Comparison of ENCODE assay signal across 18 cellular contexts in genomic region chr19:6421075-6422014, GRCh38. TPM values are rescaled to one million over a fixed set of nuclear protein-coding genes. Genes with fewer than 3 reads are reported as not detected.
DNase-seq lines count a peak whose midpoint lies in the region; ATAC-seq and TF ChIP-seq lines count a peak whose summit lies in the region.
"Had no signal": no experiment of that assay in that cellular context is flagged by ENCODE, and none has a peak within 500 bp of the region (broad histone marks: within the 10 kb centered on the region; RNA-seq: fewer than 3 reads in every experiment).

No MANE protein-coding gene starts in this region.

- H3K79me2 ChIP-seq in HCT116 (ENCODE audit: insufficient read depth, low read length), result peaks cover 75% of the 10 kb centered on the region

- DNase-seq in activated CD4-positive, alpha-beta T cell treated with anti-CD3 and anti-CD28 coated beads, Interleukin-2, amount 10 ng/mL, durations not matched to agents 7 days and 5 days, result no peak
- DNase-seq in activated CD4-positive, alpha-beta T cell treated with anti-CD3 and anti-CD28 coated beads, Interleukin-2, amount 50 U/mL, for 48 hours, result no peak
- no peak for DNase-seq in HCT116 (ENCODE audit: low read depth, low spot score)
- DNase-seq in osteocyte (ENCODE audit: extremely low spot score, unreplicated experiment), result no peak
- no peak for DNase-seq in GDM1 (lab: John Stamatoyannopoulos, UW)
- DNase-seq: caudate nucleus; H7; left cardiac atrium; MG63; NCI-H187; NCI-H446; SHP77 treated with DMSO at 0.1 percent for 48 hours; stimulated activated naive CD4-positive, alpha-beta T cell treated with Interleukin-2 at 50 U/mL for 16 hours; upper lobe of left lung had no signal

- no peak overlapping the region for H3K4me3 ChIP-seq in HCT116 (replicated peaks in 1 of 2; ENCODE audit: low read depth in 1 of 2, low read length in 2 of 2)
- H3K4me3 ChIP-seq: MG63, upper lobe of left lung had no signal

- H3K36me3 Mint-ChIP-seq in activated CD4-positive, alpha-beta T cell treated with anti-CD3 and anti-CD28 coated beads, Interleukin-2, amount 10 ng/mL, durations not matched to agents 7 days and 5 days (ENCODE audit: low read depth), result peaks cover 37% of the 10 kb centered on the region
- H3K36me3 Mint-ChIP-seq in dendritic cell treated with granulocyte-macrophage colony-stimulating factor and Interleukin-4, amounts not matched to agents 40 ng/mL and 50 ng/mL, for 4 days (ENCODE audit: low read depth), result peaks cover 73% of the 10 kb centered on the region
- peaks cover 22% of the 10 kb centered on the region for H3K36me3 Mint-ChIP-seq in osteocyte (ENCODE audit: unreplicated experiment)

- H3K9me3 ChIP-seq in HCT116 (ENCODE audit: control insufficient read depth in 1 of 2, insufficient read depth in 1 of 2, low read depth in 1 of 2, low read length in 2 of 2), result no peaks in the 10 kb centered on the region
- H3K9me3 ChIP-seq: upper lobe of left lung had no signal

- POLR2A ChIA-PET in activated CD4-positive, alpha-beta T cell treated with anti-CD3 and anti-CD28 coated beads, Interleukin-2, amount 10 ng/mL, durations not matched to agents 7 days and 5 days (lab: Charles Lee), result interaction anchor here (0.6 kb wide), 1 partner anchor 59 kb away, joined by 3 read pairs; no protein-coding TSS in a partner anchor
- POLR2A ChIA-PET in HCT116 (lab: Charles Lee), result no interaction called here

- no peaks in the 10 kb centered on the region for H3K9me3 Mint-ChIP-seq in activated CD4-positive, alpha-beta T cell treated with anti-CD3 and anti-CD28 coated beads, Interleukin-2, amount 10 ng/mL, durations not matched to agents 7 days and 5 days
- H3K9me3 Mint-ChIP-seq in dendritic cell treated with granulocyte-macrophage colony-stimulating factor and Interleukin-4, amounts not matched to agents 40 ng/mL and 50 ng/mL, for 4 days, result no peaks in the 10 kb centered on the region
- no peaks in the 10 kb centered on the region for H3K9me3 Mint-ChIP-seq in osteocyte (ENCODE audit: unreplicated experiment)

- TF ChIP-seq CTCF in HCT116 (IDR thresholded peaks at IDR 0.05 in 2 of 3, conservative IDR thresholded peaks at IDR 0.05 in 1 of 3; ENCODE audit: borderline replicate concordance in 1 of 3, insufficient read depth in 1 of 3, low read depth in 2 of 3, low read length in 2 of 3), result no peak
- TF ChIP-seq CTCF in osteocyte (IDR thresholded peaks at IDR 0.05), result no peak

- no peaks in the 10 kb centered on the region for H3K27me3 ChIP-seq in HCT116 (ENCODE audit: insufficient read depth, low read length)
- H3K27me3 ChIP-seq: MG63, upper lobe of left lung had no signal

- peak overlapping the region; percentile 26; the same call in 1 of the 2 replicates for H3K27ac ChIP-seq in HCT116 (ENCODE audit: low read depth, low read length)
- H3K27ac ChIP-seq: upper lobe of left lung had no signal

- no peak overlapping the region for H3K9ac ChIP-seq in HCT116 (ENCODE audit: low read length)

- TF ChIP-seq POLR2A in HCT116 (IDR thresholded peaks at IDR 0.05; ENCODE audit: borderline replicate concordance, extremely low read depth, insufficient read depth, insufficient read length), result no peak

- peak overlapping the region; percentile 25 for H3K27ac Mint-ChIP-seq in activated CD4-positive, alpha-beta T cell treated with anti-CD3 and anti-CD28 coated beads, Interleukin-2, amount 10 ng/mL, durations not matched to agents 7 days and 5 days
- H3K27ac Mint-ChIP-seq in dendritic cell treated with granulocyte-macrophage colony-stimulating factor and Interleukin-4, amounts not matched to agents 40 ng/mL and 50 ng/mL, for 4 days, result peak overlapping the region; percentile 22
- H3K27ac Mint-ChIP-seq in osteocyte (ENCODE audit: unreplicated experiment), result no peak overlapping the region

- H3K27me3 Mint-ChIP-seq in activated CD4-positive, alpha-beta T cell treated with anti-CD3 and anti-CD28 coated beads, Interleukin-2, amount 10 ng/mL, durations not matched to agents 7 days and 5 days, result no peaks in the 10 kb centered on the region
- no peaks in the 10 kb centered on the region for H3K27me3 Mint-ChIP-seq in dendritic cell treated with granulocyte-macrophage colony-stimulating factor and Interleukin-4, amounts not matched to agents 40 ng/mL and 50 ng/mL, for 4 days
- H3K27me3 Mint-ChIP-seq in osteocyte (ENCODE audit: unreplicated experiment), result no peaks in the 10 kb centered on the region

- intact Hi-C loops in HCT116 (cut with micrococcal nuclease), result no loop called here
- intact Hi-C loops in dendritic cell treated with granulocyte-macrophage colony-stimulating factor and Interleukin-4, amounts not matched to agents 40 ng/mL and 50 ng/mL, for 4 days (cut with micrococcal nuclease), result loop anchor here (5.0 kb wide), 1 partner anchor 49 kb away; the partner anchor contains the start of gene ALKBH7

- no peak overlapping the region for H3K4me3 Mint-ChIP-seq in activated CD4-positive, alpha-beta T cell treated with anti-CD3 and anti-CD28 coated beads, Interleukin-2, amount 10 ng/mL, durations not matched to agents 7 days and 5 days
- no peak overlapping the region for H3K4me3 Mint-ChIP-seq in dendritic cell treated with granulocyte-macrophage colony-stimulating factor and Interleukin-4, amounts not matched to agents 40 ng/mL and 50 ng/mL, for 4 days
- H3K4me3 Mint-ChIP-seq in osteocyte (ENCODE audit: unreplicated experiment), result peak overlapping the region; percentile 14

- CTCF ChIA-PET in activated CD4-positive, alpha-beta T cell treated with anti-CD3 and anti-CD28 coated beads, Interleukin-2, amount 10 ng/mL, durations not matched to agents 7 days and 5 days (lab: Charles Lee), result no interaction called here
- CTCF ChIA-PET in HCT116 (lab: Charles Lee), result no interaction called here

- H4K20me1 ChIP-seq in HCT116 (ENCODE audit: insufficient read depth), result peaks cover 39% of the 10 kb centered on the region; the same call in 1 of the 2 replicates

- no TSS peak for BruUV-seq in HCT116 (replicated peaks; lab: Mats Ljungman, UMichigan)

- peaks cover 6 to 21% of the 10 kb centered on the region in 2 experiments; a peak in 3 of 4 replicates for H3K4me1 ChIP-seq in HCT116 (ENCODE audit: control insufficient read depth in 1 of 2, insufficient read depth in 2 of 2, low read length in 2 of 2)

- TF ChIP-seq RAD21 in HCT116 (IDR thresholded peaks at IDR 0.05; ENCODE audit: low read depth), result no peak

- ATAC-seq in HCT116, result no peak
- ATAC-seq in HG03139 (IDR thresholded peaks at IDR 0.05; ENCODE audit: unreplicated experiment), result no peak
- no peak for ATAC-seq in HG02588 (IDR thresholded peaks at IDR 0.05; ENCODE audit: unreplicated experiment)
- ATAC-seq: left cardiac atrium had no signal

- RAD21 ChIA-PET in HCT116 (lab: Charles Lee; ENCODE audit: low non-redundant PET in 1 of 2, low total read pairs in 2 of 2, uncharacterized antibody in 2 of 2, unreplicated experiment in 2 of 2), result no interaction called here

- H2AFZ ChIP-seq in HCT116 (ENCODE audit: low read depth, low read length, poor library complexity, severe bottlenecking), result no peak overlapping the region

- H3K9me2 ChIP-seq in HCT116 (ENCODE audit: insufficient read depth), result no peaks in the 10 kb centered on the region

- H3K4me2 ChIP-seq in HCT116 (ENCODE audit: low read length), result no peak overlapping the region

- peaks cover 52 to 58% of the 10 kb centered on the region in 2 experiments for H3K36me3 ChIP-seq in HCT116 (ENCODE audit: control insufficient read depth in 1 of 2, insufficient read depth in 2 of 2, low read length in 2 of 2)

- H3K4me1 Mint-ChIP-seq in activated CD4-positive, alpha-beta T cell treated with anti-CD3 and anti-CD28 coated beads, Interleukin-2, amount 10 ng/mL, durations not matched to agents 7 days and 5 days, result peaks cover 30% of the 10 kb centered on the region
- peaks cover 50% of the 10 kb centered on the region for H3K4me1 Mint-ChIP-seq in dendritic cell treated with granulocyte-macrophage colony-stimulating factor and Interleukin-4, amounts not matched to agents 40 ng/mL and 50 ng/mL, for 4 days (ENCODE audit: low read depth)
- H3K4me1 Mint-ChIP-seq in osteocyte (ENCODE audit: unreplicated experiment), result peaks cover 24% of the 10 kb centered on the region

TF ChIP-seq in HCT116, 20 proteins besides CTCF, POLR2A, EP300 and RAD21 (continues in another document):
- TF ChIP-seq POLR2AphosphoS5 (IDR thresholded peaks at IDR 0.05; ENCODE audit: low read depth, low read length), result no peak
- no peak for TF ChIP-seq ATF3 (IDR thresholded peaks at IDR 0.05)
- no peak for TF ChIP-seq CBX3 (IDR thresholded peaks at IDR 0.05; ENCODE audit: low read depth)
- no peak for TF ChIP-seq EZH2phosphoT487 (IDR thresholded peaks at IDR 0.05; ENCODE audit: borderline replicate concordance)
- TF ChIP-seq ZFX (IDR thresholded peaks at IDR 0.05), result no peak
- TF ChIP-seq ZNF274 (IDR thresholded peaks at IDR 0.05; ENCODE audit: low read depth, low read length), result no peak
- TF ChIP-seq CEBPB (IDR thresholded peaks at IDR 0.05; ENCODE audit: low read depth), result no peak
- no peak for TF ChIP-seq YY1 (IDR thresholded peaks at IDR 0.05; ENCODE audit: extremely low read depth, insufficient replicate concordance, low read depth, low read length)

RNA-seq across cellular contexts. Expression of gene KHSRP, which starts 3.3 kb away (rescaled TPM):
- total RNA-seq in activated CD4-positive, alpha-beta T cell treated with anti-CD3 and anti-CD28 coated beads, Interleukin-2, amount 10 ng/mL, durations not matched to agents 7 days and 5 days, result 100 to 1,000 TPM; 301 to 308 TPM
- total RNA-seq in HCT116 (2021; ENCODE audit: unreplicated experiment) (553 TPM), osteocyte (240 and 241 TPM in 2 replicates)
- polyA plus RNA-seq in HCT116 (2012), result 341 and 370 TPM in 2 replicates

RNA-seq across cellular contexts. Expression of gene SLC25A41, which starts 12.2 kb away (rescaled TPM):
- under 1 TPM; 0.42 to 0.55 TPM for total RNA-seq in activated CD4-positive, alpha-beta T cell treated with anti-CD3 and anti-CD28 coated beads, Interleukin-2, amount 10 ng/mL, durations not matched to agents 7 days and 5 days
- 0.93 TPM for total RNA-seq in HCT116 (2021; ENCODE audit: unreplicated experiment)
- polyA plus RNA-seq in HCT116 (2012), result 1.00 and 1.4 TPM in 2 replicates
- total RNA-seq in osteocyte, result 0.27 TPM in 1 of 2 replicates, not detected in the other
- total RNA-seq: fibroblast of villous mesenchyme had no signal

RNA-seq across cellular contexts. Expression of gene GTF2F1, which starts 28.4 kb away (rescaled TPM):
- 10 to 100 TPM; 61.4 to 67.7 TPM for total RNA-seq in activated CD4-positive, alpha-beta T cell treated with anti-CD3 and anti-CD28 coated beads, Interleukin-2, amount 10 ng/mL, durations not matched to agents 7 days and 5 days
- 82.0 TPM for total RNA-seq in HCT116 (2021; ENCODE audit: unreplicated experiment)
- 84.2 and 85.5 TPM in 2 replicates for polyA plus RNA-seq in HCT116 (2012)
- 62.0 and 65.8 TPM in 2 replicates for total RNA-seq in osteocyte

RNA-seq across cellular contexts. Expression of gene SLC25A23, which starts 38.2 kb away (rescaled TPM):
- 10 to 100 TPM; 19.4 to 24.8 TPM for total RNA-seq in activated CD4-positive, alpha-beta T cell treated with anti-CD3 and anti-CD28 coated beads, Interleukin-2, amount 10 ng/mL, durations not matched to agents 7 days and 5 days
- 89.5 TPM for total RNA-seq in HCT116 (2021; ENCODE audit: unreplicated experiment)
- 78.8 and 79.0 TPM in 2 replicates for polyA plus RNA-seq in HCT116 (2012)
- 50.8 and 51.6 TPM in 2 replicates for total RNA-seq in osteocyte

RNA-seq across cellular contexts. Expression of gene CRB3, which starts 42.7 kb away (rescaled TPM):
- under 1 TPM; 0.33 to 0.64 TPM for total RNA-seq in activated CD4-positive, alpha-beta T cell treated with anti-CD3 and anti-CD28 coated beads, Interleukin-2, amount 10 ng/mL, durations not matched to agents 7 days and 5 days
- total RNA-seq in HCT116 (2021; ENCODE audit: unreplicated experiment) (40.5 TPM), osteocyte (not detected in 2 replicates)
- polyA plus RNA-seq in HCT116 (2012), result 47.9 and 49.7 TPM in 2 replicates
- total RNA-seq: left cardiac atrium had no signal
